In the genomic region with DNA sequence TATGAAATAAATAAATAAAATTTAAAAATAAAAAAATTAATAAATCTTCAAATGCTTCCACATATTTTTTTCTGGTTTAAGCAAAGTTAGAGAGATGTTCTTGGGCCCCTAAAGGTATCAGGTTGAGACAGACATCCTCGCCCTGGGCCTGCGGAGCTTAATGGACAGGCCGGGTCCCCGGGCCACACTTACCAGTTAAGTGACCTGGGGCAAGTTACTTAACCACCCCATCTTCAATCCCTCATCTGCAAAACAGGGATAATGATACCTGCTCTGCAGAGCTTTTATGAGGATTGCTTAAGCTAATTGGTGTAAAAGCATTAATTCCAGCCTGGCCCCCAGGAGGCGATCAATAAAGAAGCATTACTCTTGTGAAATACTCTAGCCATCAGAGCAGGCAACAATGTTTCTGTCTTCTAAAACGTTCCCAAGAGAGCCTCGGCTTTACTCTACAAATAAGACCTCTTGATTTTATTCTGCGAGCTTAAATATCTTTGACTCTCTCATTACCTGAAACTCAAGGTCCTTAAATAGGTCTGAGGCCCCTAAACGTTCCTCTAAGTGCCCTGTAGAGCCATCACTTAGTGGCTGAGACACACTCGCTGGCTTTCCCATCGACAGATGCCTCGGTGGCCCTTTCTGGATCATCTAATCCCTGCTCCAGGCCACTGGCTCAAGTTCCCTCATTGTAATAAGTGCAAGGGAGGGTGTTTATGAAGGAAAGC, we compare ENCODE assay signal across 1 cellular context.
TF ChIP-seq lines count a peak whose summit lies in the region.

No MANE protein-coding gene starts in this region.

TF ChIP-seq in HepG2, 621 proteins besides CTCF, POLR2A, EP300 and RAD21 (continued from another document):
- TF ChIP-seq ZNF318 (CRISPR knock-in tag; IDR thresholded peaks at IDR 0.05) (no peak), ZBTB1 (CRISPR knock-in tag; IDR thresholded peaks at IDR 0.05; ENCODE audit: borderline replicate concordance) (no peak)
TF ChIP-seq in HepG2: peak in this region for 0.
